Comparison of ENCODE assay signal across 26 cellular contexts in genomic region chr3:26449996-26450395, GRCh38.
DNase-seq lines count a peak whose midpoint lies in the region; ATAC-seq and TF ChIP-seq lines count a peak whose summit lies in the region.
"Had no signal": no experiment of that assay in that cellular context is flagged by ENCODE, and none has a peak within 500 bp of the region (broad histone marks: within the 10 kb centered on the region; RNA-seq: fewer than 3 reads in every experiment).

No MANE protein-coding gene starts in this region.

- in situ Hi-C loops in HAP-1 (cut with MboI; ENCODE audit: low sequenced_read_pairs), result no loop called here

- no peaks in the 10 kb centered on the region for H3K4me1 ChIP-seq in HAP-1
- no peaks in the 10 kb centered on the region for H3K4me1 ChIP-seq in right lobe of liver
- H3K4me1 ChIP-seq: colonic mucosa, foreskin keratinocyte had no signal

- no peak overlapping the region for H3K4me3 ChIP-seq in choroid plexus epithelial cell (ENCODE audit: low read depth, low read length)
- H3K4me3 ChIP-seq in HAP-1, result no peak overlapping the region
- H3K4me3 ChIP-seq in right lobe of liver, result no peak overlapping the region
- H3K4me3 ChIP-seq: colonic mucosa, GM23248 had no signal

- ATAC-seq in GM18870 (IDR thresholded peaks at IDR 0.05; ENCODE audit: unreplicated experiment) (peak; percentile 73), GM21786 (IDR thresholded peaks at IDR 0.05; ENCODE audit: unreplicated experiment) (peak; percentile 65), HG03520 (IDR thresholded peaks at IDR 0.05; ENCODE audit: unreplicated experiment) (peak; percentile 64), right lobe of liver (no peak), GM21423 (IDR thresholded peaks at IDR 0.05; ENCODE audit: unreplicated experiment) (no peak)
- ATAC-seq: esophagus mucosa, foreskin keratinocyte, left lobe of liver, PC-3 had no signal

- H3K27me3 ChIP-seq in HAP-1 (ENCODE audit: low read depth) (no peaks in the 10 kb centered on the region), right lobe of liver (no peaks in the 10 kb centered on the region)
- H3K27me3 ChIP-seq: colonic mucosa, foreskin keratinocyte had no signal

- WGBS in right lobe of liver (ENCODE audit: insufficient coverage, low coverage, low lambda C conversion rate, missing lambda C conversion rate), result 38% methylated on average over 3 of the region's 3 CpGs

- TF ChIP-seq CTCF in choroid plexus epithelial cell (conservative IDR thresholded peaks at IDR 0.05; ENCODE audit: low read depth, low read length) (no peak), right lobe of liver (IDR thresholded peaks at IDR 0.05) (no peak)

- H3K27ac ChIP-seq in right lobe of liver, result no peak overlapping the region
- H3K27ac ChIP-seq: colonic mucosa, foreskin keratinocyte, GM23248 had no signal

- H3K9me3 ChIP-seq in HAP-1 (no peaks in the 10 kb centered on the region), right lobe of liver (no peaks in the 10 kb centered on the region)
- H3K9me3 ChIP-seq: colonic mucosa had no signal

- H3K36me3 ChIP-seq in HAP-1 (replicated peaks) (no peaks in the 10 kb centered on the region), right lobe of liver (no peaks in the 10 kb centered on the region)
- H3K36me3 ChIP-seq: colonic mucosa had no signal

- intact Hi-C loops in right lobe of liver (cut with DNase I), result no loop called here

- no peak for TF ChIP-seq POLR2A in right lobe of liver (IDR thresholded peaks at IDR 0.05)

- DNase-seq in choroid plexus epithelial cell (ENCODE audit: low read depth), result peak; percentile 2
- DNase-seq in HAP-1 (ENCODE audit: low spot score in 2 of 2), result no peak
- DNase-seq in NCI-H524 treated with DMSO at 0.1 percent for 48 hours (lab: John Stamatoyannopoulos, UW), result no peak
- DNase-seq in right lobe of liver, result no peak
- DNase-seq: activated CD4-positive, alpha-beta T cell treated with anti-CD3 and anti-CD28 coated beads, Interleukin-2, amount 50 U/mL, for 4 hours; activated CD8-positive, alpha-beta memory T cell treated with anti-CD3 and anti-CD28 coated beads, Interleukin-2, amount 50 U/mL, for 4 hours; activated naive CD4-positive, alpha-beta T cell treated with anti-CD3 and anti-CD28 coated beads, Interleukin-2, amount 50 U/mL, for 16 hours; CD4-positive, CD25-positive, alpha-beta regulatory T cell; colonic mucosa; foreskin keratinocyte; GM23248; KBM-7; naive B cell; NCI-H187 treated with DMSO at 0.1 percent for 48 hours; NCI-H526 treated with DMSO at 0.1 percent for 48 hours; occipital lobe; PC-3; Right ventricle myocardium superior; T-helper 9 cell; trophoblast cell had no signal

Comparison
In these comparisons a context has a peak if more than half of its experiments do, and no peak if none do; other contexts are left out.
1. ATAC-seq: peak in GM18870 (single experiment), GM21786 (single experiment) and HG03520 (single experiment); none in right lobe of liver (0 of 4) and GM21423 (single experiment).